In genomic region chr18:49082714-49083688, GRCh38 we compare ENCODE assay signal across 24 cellular contexts.
A peak's percentile ranks its signal among the peaks of the same experiment; 100 is the strongest.
DNase-seq lines count a peak whose midpoint lies in the region; ATAC-seq and TF ChIP-seq lines count a peak whose summit lies in the region.
"Had no signal": no experiment of that assay in that cellular context is flagged by ENCODE, and none has a peak within 500 bp of the region (broad histone marks: within the 10 kb centered on the region; RNA-seq: fewer than 3 reads in every experiment).

No MANE protein-coding gene starts in this region.

- H3K27me3 ChIP-seq in mammary epithelial cell (ENCODE audit: insufficient read depth, low read length) = no peaks in the 10 kb centered on the region
- H3K27me3 ChIP-seq: BLaER1 had no signal

- H3K4me1 Mint-ChIP-seq in MCF 10A (ENCODE audit: insufficient read depth, unreplicated experiment) = no peaks in the 10 kb centered on the region
- peaks cover 18% of the 10 kb centered on the region for H3K4me1 Mint-ChIP-seq in T-helper 17 cell
- peaks cover 25 to 32% of the 10 kb centered on the region in 2 donors for H3K4me1 Mint-ChIP-seq in immature natural killer cell

- CTCF ChIA-PET in mammary epithelial cell (lab: Charles Lee; ENCODE audit: low non-redundant PET) (no interaction called here), MCF 10A (lab: Yijun Ruan, JAX) (no interaction called here)

- DNase-seq in mammary epithelial cell (peak; percentile 9), MCF 10A (ENCODE audit: unreplicated experiment) (no peak), T-helper 17 cell (no peak), immature natural killer cell (no peak), HCEC 1CT (no peak), DMS 273 (lab: John Stamatoyannopoulos, UW; ENCODE audit: unreplicated experiment) (no peak)
- DNase-seq: ACHN; activated CD4-positive, alpha-beta T cell treated with anti-CD3 and anti-CD28 coated beads, Interleukin-2, amount 50 U/mL, for 1 hour; activated naive CD4-positive, alpha-beta T cell; Calu3; glutamatergic neuron; GOT3; IMR-90; left cardiac atrium; mesenchymal stem cell; naive B cell; NCI-H774; SW 1271 had no signal

- BruUV-seq in mammary epithelial cell (replicated peaks; lab: Mats Ljungman, UMichigan) = TSS peak; percentile 9
- BruUV-seq in MCF 10A (replicated peaks; lab: Mats Ljungman, UMichigan) = no TSS peak

- H3K36me3 Mint-ChIP-seq in MCF 10A (ENCODE audit: insufficient read depth, unreplicated experiment) (peaks cover 13% of the 10 kb centered on the region), T-helper 17 cell (ENCODE audit: low read depth) (peaks cover 2% of the 10 kb centered on the region), immature natural killer cell (peaks cover 11 to 22% (median 18%) of the 10 kb centered on the region in 3 donors)

- WGBS in mammary epithelial cell (ENCODE audit: low coverage, missing lambda C conversion rate) = 76% methylated on average over 4 of the region's 4 CpGs

- H3K4me3 Mint-ChIP-seq in MCF 10A (ENCODE audit: unreplicated experiment) (no peak overlapping the region), T-helper 17 cell (peak overlapping the region; percentile 9), immature natural killer cell (peak overlapping the region in 4 of 5 donors; percentile 8 to 46 (median 28))
- H3K4me3 Mint-ChIP-seq: naive B cell had no signal

- dilution Hi-C loops in mammary epithelial cell (cut with HindIII; ENCODE audit: low sequenced_read_pairs) = no loop called here

- POLR2A ChIA-PET in MCF 10A (lab: Yijun Ruan, JAX) = interaction anchor here (0.7 kb wide), 1 partner anchor 30 kb away, joined by 3 read pairs; no protein-coding TSS in a partner anchor

- no peak overlapping the region for H2AFZ ChIP-seq in mammary epithelial cell (ENCODE audit: low read depth, low read length)

- no peak overlapping the region for H3K4me3 ChIP-seq in mammary epithelial cell (replicated peaks in 1 of 3; ENCODE audit: insufficient read depth in 1 of 3, low read depth in 2 of 3, low read length in 3 of 3)
- H3K4me3 ChIP-seq: BLaER1 had no signal

- no peak overlapping the region for H3K27ac ChIP-seq in mammary epithelial cell (ENCODE audit: insufficient read depth, low read depth, low read length)
- H3K27ac ChIP-seq: BLaER1, HL-60 had no signal

- H4K20me1 ChIP-seq in mammary epithelial cell (ENCODE audit: insufficient read depth, low read length) = no peaks in the 10 kb centered on the region
- H4K20me1 ChIP-seq: BLaER1 had no signal

- no peaks in the 10 kb centered on the region for H3K79me2 ChIP-seq in mammary epithelial cell (ENCODE audit: insufficient read depth, low read length)

- TF ChIP-seq CTCF in mammary epithelial cell (conservative IDR thresholded peaks at IDR 0.05 in 1 of 2, IDR thresholded peaks at IDR 0.05 in 1 of 2; ENCODE audit: extremely low read depth in 1 of 2, insufficient read depth in 1 of 2, low read depth in 1 of 2, low read length in 2 of 2) = no peak
- TF ChIP-seq CTCF in MCF 10A (IDR thresholded peaks at IDR 0.05; ENCODE audit: unreplicated experiment) = no peak

- intact Hi-C loops in mammary epithelial cell (cut with micrococcal nuclease) (no loop called here), MCF 10A (cut with micrococcal nuclease) (no loop called here)

- ATAC-seq in T-helper 17 cell = no peak
- no peak for ATAC-seq in GM21390 (IDR thresholded peaks at IDR 0.05; ENCODE audit: unreplicated experiment)
- ATAC-seq in HG03439 (IDR thresholded peaks at IDR 0.05; ENCODE audit: unreplicated experiment) = no peak
- ATAC-seq: left cardiac atrium, Right ventricle myocardium inferior, sciatic nerve had no signal

- in situ Hi-C loops in mammary epithelial cell (cut with MboI; ENCODE audit: low sequenced_read_pairs in 2 of 2) = no loop called here

- no peak overlapping the region for H3K4me2 ChIP-seq in mammary epithelial cell (ENCODE audit: insufficient read depth, low read depth, low read length)
- H3K4me2 ChIP-seq: BLaER1 had no signal

- H3K27ac Mint-ChIP-seq in MCF 10A (ENCODE audit: low read depth, unreplicated experiment) (no peak overlapping the region), T-helper 17 cell (peak overlapping the region; percentile 37), immature natural killer cell (peak overlapping the region; percentile 23 to 74 (median 60))

- no peaks in the 10 kb centered on the region for H3K9me3 Mint-ChIP-seq in MCF 10A (ENCODE audit: unreplicated experiment)
- no peaks in the 10 kb centered on the region for H3K9me3 Mint-ChIP-seq in immature natural killer cell

- no peak overlapping the region for H3K9ac ChIP-seq in mammary epithelial cell (ENCODE audit: insufficient read depth, low read length)
- H3K9ac ChIP-seq: BLaER1 had no signal

- no peaks in the 10 kb centered on the region for H3K36me3 ChIP-seq in mammary epithelial cell (ENCODE audit: insufficient read depth, low read length)

- H3K9me3 ChIP-seq in mammary epithelial cell (replicated peaks; ENCODE audit: insufficient read depth, low read length) (no peaks in the 10 kb centered on the region), T-helper 17 cell (ENCODE audit: control insufficient read depth, low read length, poor library complexity, severe bottlenecking) (no peaks in the 10 kb centered on the region)

- H3K4me1 ChIP-seq in mammary epithelial cell (ENCODE audit: insufficient read depth, low read length) = no peaks in the 10 kb centered on the region

- H3K27me3 Mint-ChIP-seq in MCF 10A (ENCODE audit: insufficient read depth, unreplicated experiment) (no peaks in the 10 kb centered on the region), T-helper 17 cell (no peaks in the 10 kb centered on the region), immature natural killer cell (ENCODE audit: low read depth in 3 of 3) (peaks cover 0 to 4% (median 0%) of the 10 kb centered on the region in 3 donors)
- H3K27me3 Mint-ChIP-seq: naive B cell had no signal
